ENCODE assay signal across 11 cellular contexts in the genomic region with DNA sequence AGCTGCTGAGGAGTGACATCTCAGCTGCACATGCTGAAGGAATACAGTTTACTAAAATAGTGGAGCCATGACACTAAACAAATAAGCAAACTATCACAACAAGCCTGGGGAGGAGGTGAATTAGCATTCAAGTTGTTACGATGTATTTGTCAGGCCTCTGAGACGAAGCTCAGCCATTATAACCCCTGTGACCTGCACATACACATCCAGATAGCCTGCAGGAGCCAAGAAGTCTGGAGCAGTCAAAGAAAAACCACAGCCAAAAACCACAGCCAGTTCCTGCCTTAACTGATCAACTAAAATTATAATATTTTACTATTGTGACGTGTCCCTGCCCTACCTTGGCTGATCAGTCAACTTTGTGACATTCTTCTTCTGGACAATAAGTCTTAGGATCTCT.
DNase-seq lines count a peak whose midpoint lies in the region; ATAC-seq and TF ChIP-seq lines count a peak whose summit lies in the region.
"Had no signal": no experiment of that assay in that cellular context is flagged by ENCODE, and none has a peak within 500 bp of the region (broad histone marks: within the 10 kb centered on the region; RNA-seq: fewer than 3 reads in every experiment).

No MANE protein-coding gene starts in this region.

- H3K9me3 Mint-ChIP-seq in CD4-positive, alpha-beta memory T cell: peaks cover 0 to 11% (median 7%) of the 10 kb centered on the region in 8 donors
- H3K9me3 Mint-ChIP-seq in naive thymus-derived CD4-positive, alpha-beta T cell: peaks cover 0 to 11% (median 6%) of the 10 kb centered on the region in 11 donors

- no peak overlapping the region for H3K4me3 ChIP-seq in CD4-positive, alpha-beta memory T cell (ENCODE audit: low read length in 2 of 2)
- H3K4me3 ChIP-seq in naive thymus-derived CD4-positive, alpha-beta T cell (ENCODE audit: low read length): no peak overlapping the region
- no peak overlapping the region for H3K4me3 ChIP-seq in coronary artery
- H3K4me3 ChIP-seq: ascending aorta, GM23248 had no signal

- H3K4me1 Mint-ChIP-seq in CD4-positive, alpha-beta memory T cell: peaks cover 15 to 31% (median 22%) of the 10 kb centered on the region in 4 donors
- peaks cover 7 to 29% (median 18%) of the 10 kb centered on the region in 7 donors for H3K4me1 Mint-ChIP-seq in naive thymus-derived CD4-positive, alpha-beta T cell

- H3K36me3 Mint-ChIP-seq in CD4-positive, alpha-beta memory T cell: peaks cover 70 to 90% of the 10 kb centered on the region in 2 donors
- H3K36me3 Mint-ChIP-seq in naive thymus-derived CD4-positive, alpha-beta T cell: peaks cover 26 to 93% (median 83%) of the 10 kb centered on the region in 5 donors

- H3K27ac ChIP-seq in CD4-positive, alpha-beta memory T cell (ENCODE audit: low read depth, low read length): no peak overlapping the region
- no peak overlapping the region for H3K27ac ChIP-seq in naive thymus-derived CD4-positive, alpha-beta T cell (ENCODE audit: low read depth, low read length)
- H3K27ac ChIP-seq in RWPE1 (no peak overlapping the region), coronary artery (no peak overlapping the region)
- H3K27ac ChIP-seq: ascending aorta, C4-2B, GM23248 had no signal

- TF ChIP-seq CTCF in RWPE1 (conservative IDR thresholded peaks at IDR 0.05; ENCODE audit: low read depth) (no peak), coronary artery (IDR thresholded peaks at IDR 0.05) (no peak)

- H3K4me3 Mint-ChIP-seq in CD4-positive, alpha-beta memory T cell: no peak overlapping the region
- peak overlapping the region in 1 of 10 donors; percentile 65 for H3K4me3 Mint-ChIP-seq in naive thymus-derived CD4-positive, alpha-beta T cell

- peak in 1 of 5 donors; percentile 4 for DNase-seq in CD4-positive, alpha-beta memory T cell
- DNase-seq in M059J (ENCODE audit: low read depth) (peak; percentile 80), amniotic epithelial cell (ENCODE audit: low read depth) (peak; percentile 51), occipital lobe (lab: John Stamatoyannopoulos, UW) (no peak), RWPE1 (ENCODE audit: low spot score) (no peak), coronary artery (ENCODE audit: low spot score) (no peak)
- no peak for DNase-seq in naive thymus-derived CD4-positive, alpha-beta T cell

- H3K4me1 ChIP-seq in CD4-positive, alpha-beta memory T cell (ENCODE audit: insufficient read depth, low read length): peaks cover 13% of the 10 kb centered on the region
- H3K4me1 ChIP-seq in naive thymus-derived CD4-positive, alpha-beta T cell (ENCODE audit: control insufficient read depth in 2 of 2, insufficient read depth in 2 of 2, low read length in 2 of 2): peaks cover 0 to 7% of the 10 kb centered on the region in 2 donors
- H3K4me1 ChIP-seq: ascending aorta had no signal

- POLR2A ChIA-PET in CD4-positive, alpha-beta memory T cell (lab: Charles Lee; ENCODE audit: partially characterized antibody): no interaction called here
- POLR2A ChIA-PET in naive thymus-derived CD4-positive, alpha-beta T cell (lab: Charles Lee): no interaction called here
- POLR2A ChIA-PET in RWPE1 (lab: Yijun Ruan, JAX; ENCODE audit: low non-redundant PET): no interaction called here

- intact Hi-C loops in CD4-positive, alpha-beta memory T cell (cut with micrococcal nuclease): no loop called here
- intact Hi-C loops in naive thymus-derived CD4-positive, alpha-beta T cell (cut with micrococcal nuclease): loop anchor here (1.0 to 2.0 kb wide), 3 partner anchors 68 to 76 kb away; partner anchors contain the start of genes ARL5B (in 2 of the 2) and NSUN6 (in 1 of the 2)

- no peaks in the 10 kb centered on the region for H3K9me3 ChIP-seq in CD4-positive, alpha-beta memory T cell (ENCODE audit: control insufficient read depth in 1 of 2, low read length in 2 of 2)
- H3K9me3 ChIP-seq in naive thymus-derived CD4-positive, alpha-beta T cell (ENCODE audit: control insufficient read depth in 2 of 3, low read length in 3 of 3): peaks cover 0 to 4% (median 0%) of the 10 kb centered on the region in 3 experiments

- no peaks in the 10 kb centered on the region for H3K27me3 Mint-ChIP-seq in CD4-positive, alpha-beta memory T cell
- H3K27me3 Mint-ChIP-seq in naive thymus-derived CD4-positive, alpha-beta T cell: no peaks in the 10 kb centered on the region

- H3K27ac Mint-ChIP-seq in CD4-positive, alpha-beta memory T cell: peak overlapping the region in 4 of 7 donors; percentile 11 to 77 (median 30)
- H3K27ac Mint-ChIP-seq in naive thymus-derived CD4-positive, alpha-beta T cell: peak overlapping the region in 2 of 9 donors; percentile 53 to 64

- CTCF ChIA-PET in CD4-positive, alpha-beta memory T cell (lab: Charles Lee; ENCODE audit: partially characterized antibody): no interaction called here
- CTCF ChIA-PET in naive thymus-derived CD4-positive, alpha-beta T cell (lab: Charles Lee): no interaction called here
- CTCF ChIA-PET in RWPE1 (lab: Yijun Ruan, JAX): interaction anchor here (0.7 kb wide), 1 partner anchor 581 kb away, joined by 3 read pairs; no protein-coding TSS in a partner anchor

- H3K27me3 ChIP-seq in CD4-positive, alpha-beta memory T cell (ENCODE audit: insufficient read depth, low read length): no peaks in the 10 kb centered on the region
- H3K27me3 ChIP-seq in naive thymus-derived CD4-positive, alpha-beta T cell (ENCODE audit: control insufficient read depth in 2 of 2, insufficient read depth in 2 of 2, low read length in 2 of 2): no peaks in the 10 kb centered on the region
- H3K27me3 ChIP-seq: ascending aorta had no signal

- peaks cover 14% of the 10 kb centered on the region for H3K36me3 ChIP-seq in CD4-positive, alpha-beta memory T cell (ENCODE audit: insufficient read depth, low read length)
- H3K36me3 ChIP-seq in naive thymus-derived CD4-positive, alpha-beta T cell (ENCODE audit: control insufficient read depth in 2 of 3, insufficient read depth in 3 of 3, low read length in 3 of 3): peaks cover 3 to 37% (median 8%) of the 10 kb centered on the region in 3 experiments

- peak; percentile 57 for ATAC-seq in GM19351 (IDR thresholded peaks at IDR 0.05; ENCODE audit: unreplicated experiment)
- no peak for ATAC-seq in naive thymus-derived CD4-positive, alpha-beta T cell

Comparison
In these comparisons a context has a peak if more than half of its experiments do, and no peak if none do; other contexts are left out.
1. DNase-seq: peak in M059J (single experiment) and amniotic epithelial cell (single experiment); none in occipital lobe (single experiment), naive thymus-derived CD4-positive, alpha-beta T cell (0 of 9), RWPE1 (single experiment) and coronary artery (single experiment).